29 cellular contexts compared by ENCODE assay signal in genomic region chr7:101212014-101212413, GRCh38. TPM values are rescaled to one million over a fixed set of nuclear protein-coding genes. Genes with fewer than 3 reads are reported as not detected.
"Had no signal": no experiment of that assay in that cellular context is flagged by ENCODE, and none has a peak within 500 bp of the region (broad histone marks: within the 10 kb centered on the region; RNA-seq: fewer than 3 reads in every experiment).

No MANE protein-coding gene starts in this region.

- H3K27me3 ChIP-seq: hepatocyte, neutrophil, sigmoid colon, suprapubic skin, thyroid gland, upper lobe of left lung, uterus had no signal

- H3K4me2 ChIP-seq: hepatocyte had no signal

- ATAC-seq: naive thymus-derived CD4-positive, alpha-beta T cell had no signal

- H3K27me3 Mint-ChIP-seq: naive thymus-derived CD4-positive, alpha-beta T cell had no signal

- H2AFZ ChIP-seq: hepatocyte had no signal

- H3K27ac Mint-ChIP-seq: endodermal cell; naive thymus-derived CD4-positive, alpha-beta T cell; nephron progenitor cell had no signal

- H3K9me3 Mint-ChIP-seq: endodermal cell; naive thymus-derived CD4-positive, alpha-beta T cell; nephron progenitor cell had no signal

- H3K36me3 ChIP-seq: uterus had no signal

- H3K4me3 Mint-ChIP-seq: endodermal cell, nephron progenitor cell had no signal

- H3K9me3 ChIP-seq: neutrophil, sigmoid colon, suprapubic skin, thyroid gland, upper lobe of left lung, uterus had no signal

- H3K27ac ChIP-seq: coronary artery, hepatocyte, neutrophil, sigmoid colon, skin epidermis, suprapubic skin, thyroid gland, upper lobe of left lung, uterus had no signal

- H3K4me3 ChIP-seq: coronary artery, hepatocyte, sigmoid colon, skin epidermis, suprapubic skin, thyroid gland, upper lobe of left lung, uterus had no signal

- DNase-seq: effector CD4-positive, alpha-beta T cell; endodermal cell; foreskin melanocyte; head of caudate nucleus; kidney glomerular epithelial cell; mesendoderm; naive thymus-derived CD4-positive, alpha-beta T cell; nephron progenitor cell; posterior cingulate gyrus; sigmoid colon; stimulated activated CD4-positive, alpha-beta T cell treated with anti-CD3 and anti-CD28 coated beads, Interleukin-2, amount 100 ng/mL, for 24 hours; stimulated activated CD4-positive, alpha-beta T cell treated with anti-CD3 and anti-CD28 coated beads, Interleukin-4, amount 100 ng/mL, for 4 hours; stimulated activated naive CD4-positive, alpha-beta T cell treated with Interleukin-2 at 50 U/mL for 16 hours; thyroid gland; upper lobe of left lung; uterus had no signal

RNA-seq across cellular contexts. Expression of gene MOGAT3, which starts 11.2 kb away (rescaled TPM):
- total RNA-seq: chondrocyte; dermis microvascular lymphatic vessel endothelial cell; lung microvascular endothelial cell; mononuclear cell; naive thymus-derived CD4-positive, alpha-beta T cell; osteocyte; pulmonary artery endothelial cell; sigmoid colon; suprapubic skin; thyroid gland; upper lobe of left lung; uterus had no signal
- polyA plus RNA-seq: esophagus; naive thymus-derived CD4-positive, alpha-beta T cell had no signal

RNA-seq across cellular contexts. Expression of gene NAT16, which starts 31.9 kb away (rescaled TPM):
- total RNA-seq: chondrocyte; dermis microvascular lymphatic vessel endothelial cell; hepatocyte; liver; lung microvascular endothelial cell; mononuclear cell; naive thymus-derived CD4-positive, alpha-beta T cell; pulmonary artery endothelial cell; sigmoid colon; suprapubic skin; upper lobe of left lung; uterus had no signal
- polyA plus RNA-seq: esophagus; hepatocyte; liver; naive thymus-derived CD4-positive, alpha-beta T cell had no signal
